In genomic region chr4:78662661-78663060, GRCh38 we compare ENCODE assay signal across 17 cellular contexts.
DNase-seq lines count a peak whose midpoint lies in the region; ATAC-seq, FAIRE-seq and TF ChIP-seq lines count a peak whose summit lies in the region.
"Had no signal": no experiment of that assay in that cellular context is flagged by ENCODE, and none has a peak within 500 bp of the region (broad histone marks: within the 10 kb centered on the region; RNA-seq: fewer than 3 reads in every experiment).

No MANE protein-coding gene starts in this region.

- peak overlapping the region; percentile 6 for H2BK120ac ChIP-seq in mesendoderm (ENCODE audit: low read depth, low read length)

- intact Hi-C loops in left ventricle myocardium inferior (cut with micrococcal nuclease), result no loop called here
- intact Hi-C loops in left ventricle myocardium superior (cut with micrococcal nuclease), result no loop called here
- intact Hi-C loops in K562 (cut with micrococcal nuclease), result no loop called here

- no peaks in the 10 kb centered on the region for H3K36me3 ChIP-seq in left ventricle myocardium inferior
- no peaks in the 10 kb centered on the region for H3K36me3 ChIP-seq in K562 (ENCODE audit: control insufficient read depth, insufficient read depth, low read length)
- H3K36me3 ChIP-seq in mesendoderm (ENCODE audit: control insufficient read depth, insufficient read depth, low read length), result no peaks in the 10 kb centered on the region
- H3K36me3 ChIP-seq: gastrocnemius medialis had no signal

- no peak overlapping the region for H3K18ac ChIP-seq in mesendoderm (ENCODE audit: low read length)

- H3K79me2 ChIP-seq in K562 (ENCODE audit: control insufficient read depth, insufficient read depth, low read length), result no peaks in the 10 kb centered on the region
- H3K79me2 ChIP-seq in mesendoderm (ENCODE audit: control insufficient read depth, insufficient read depth, low read length), result no peaks in the 10 kb centered on the region

- no peak for TF ChIP-seq EP300 in K562 (IDR thresholded peaks at IDR 0.05; ENCODE audit: low read length)

- H3K9ac ChIP-seq in K562 (ENCODE audit: insufficient read depth in 1 of 2, low read depth in 2 of 2, low read length in 2 of 2) (no peak overlapping the region), mesendoderm (ENCODE audit: low read length) (no peak overlapping the region)

- TF ChIP-seq CTCF in left ventricle myocardium inferior (IDR thresholded peaks at IDR 0.05; ENCODE audit: borderline replicate concordance), result no peak
- TF ChIP-seq CTCF in K562 (IDR thresholded peaks at IDR 0.05 in 2 of 3, conservative IDR thresholded peaks at IDR 0.05 in 1 of 3; ENCODE audit: insufficient read depth in 2 of 3, low read depth in 1 of 3, low read length in 3 of 3), result no peak

- H3K27ac ChIP-seq in left ventricle myocardium inferior (replicated peaks), result peak overlapping the region; percentile 73
- H3K27ac ChIP-seq in K562 (ENCODE audit: extremely low read depth, low read depth, low read length), result no peak overlapping the region
- H3K27ac ChIP-seq in mesendoderm (ENCODE audit: low read depth, low read length), result no peak overlapping the region

- CTCF ChIA-PET in K562 (lab: Yijun Ruan, JAX; ENCODE audit: low intra/inter-chr PET ratio), result no interaction called here

- H3K23ac ChIP-seq in mesendoderm (ENCODE audit: low read length), result no peak overlapping the region

- H4K8ac ChIP-seq in mesendoderm (ENCODE audit: low read depth, low read length), result no peak overlapping the region

- H3K9me3 ChIP-seq in left ventricle myocardium inferior (replicated peaks) (no peaks in the 10 kb centered on the region), K562 (replicated peaks; ENCODE audit: control insufficient read depth, insufficient read depth, low read depth, low read length) (no peaks in the 10 kb centered on the region)
- H3K9me3 ChIP-seq: gastrocnemius medialis had no signal

- FAIRE-seq in K562 (lab: Jason Lieb, UNC), result no peak
- FAIRE-seq: A204.1, urothelium cell line had no signal

- peak overlapping the region; percentile 36 for H3K4ac ChIP-seq in mesendoderm (ENCODE audit: low read depth, low read length)

- TF ChIP-seq RAD21 in K562 (CRISPR knock-in tag; conservative IDR thresholded peaks at IDR 0.05 in 1 of 2, IDR thresholded peaks at IDR 0.05 in 1 of 2), result no peak

- H3K4me2 ChIP-seq in K562 (ENCODE audit: insufficient read depth, low read length) (no peak overlapping the region), mesendoderm (ENCODE audit: low read length) (no peak overlapping the region)

- no TSS peak for BruUV-seq in K562 (replicated peaks; lab: Mats Ljungman, UMichigan)

- no peak overlapping the region for H4K5ac ChIP-seq in mesendoderm (ENCODE audit: low read length)

- H3K56ac ChIP-seq in mesendoderm (ENCODE audit: low read length), result no peak overlapping the region

- peak overlapping the region; percentile 85 for H2BK5ac ChIP-seq in mesendoderm (ENCODE audit: low read length)

- 77% methylated on average over 1 of the region's 1 CpG for WGBS in K562 (ENCODE audit: insufficient coverage, low coverage, missing lambda C conversion rate)
- no CpG with 5 or more reads among the region's 1 CpG for WGBS in mesendoderm (ENCODE audit: extremely low coverage, insufficient coverage, low lambda C conversion rate)

- ATAC-seq in left ventricle myocardium superior (no peak), K562 (no peak)

- H2BK15ac ChIP-seq in mesendoderm (replicated peaks; ENCODE audit: low read depth), result no peak overlapping the region

- H3K9me1 ChIP-seq in K562 (ENCODE audit: control insufficient read depth, insufficient read depth, low read length), result no peaks in the 10 kb centered on the region

- H2AK5ac ChIP-seq in mesendoderm (ENCODE audit: low read length), result no peak overlapping the region

- H3K4me1 ChIP-seq in left ventricle myocardium inferior (peaks cover 43% of the 10 kb centered on the region), K562 (replicated peaks in 1 of 2; ENCODE audit: control insufficient read depth in 2 of 2, insufficient read depth in 2 of 2, low read length in 2 of 2) (peaks cover 23 to 61% of the 10 kb centered on the region in 2 experiments), mesendoderm (ENCODE audit: control insufficient read depth, low read depth, low read length) (peaks cover 11% of the 10 kb centered on the region)

- POLR2A ChIA-PET in K562 (lab: Yijun Ruan, JAX), result interaction anchor here (1.3 to 1.8 kb wide), 3 partner anchors 10 to 21 kb away, joined by 4 to 5 read pairs (median 4); no protein-coding TSS in a partner anchor

- no peaks in the 10 kb centered on the region for H3K27me3 ChIP-seq in left ventricle myocardium inferior (ENCODE audit: low read depth)
- no peaks in the 10 kb centered on the region for H3K27me3 ChIP-seq in K562 (ENCODE audit: control insufficient read depth in 2 of 2, insufficient read depth in 2 of 2, low read length in 2 of 2)
- no peaks in the 10 kb centered on the region for H3K27me3 ChIP-seq in mesendoderm (ENCODE audit: insufficient read depth, low read length, poor library complexity)
- H3K27me3 ChIP-seq: gastrocnemius medialis had no signal

- H3K79me1 ChIP-seq in mesendoderm (ENCODE audit: low read length), result no peaks in the 10 kb centered on the region

- in situ Hi-C loops in K562 (cut with MboI), result no loop called here

- no peaks in the 10 kb centered on the region for H4K20me1 ChIP-seq in K562 (replicated peaks; ENCODE audit: control insufficient read depth, insufficient read depth, low read length)

- no peak for TF ChIP-seq POLR2A in K562 (conservative IDR thresholded peaks at IDR 0.05)

- DNase-seq in left ventricle myocardium inferior (no peak), left ventricle myocardium superior (no peak), K562 (ENCODE audit: extremely low read depth in 1 of 4, low spot score in 3 of 4) (no peak), mesendoderm (no peak), NCI-H82 (lab: John Stamatoyannopoulos, UW) (no peak), NCI-H748 treated with DMSO at 0.1 percent for 48 hours (lab: John Stamatoyannopoulos, UW) (no peak)
- DNase-seq in stimulated activated CD4-positive, alpha-beta T cell treated with anti-CD3 and anti-CD28 coated beads, Interleukin-12 subunit alpha, Interleukin-12 subunit beta, amount 100 ng/mL, for 4 hours, result no peak
- no peak for DNase-seq in activated effector memory CD4-positive, alpha-beta T cell treated with anti-CD3 and anti-CD28 coated beads, Interleukin-2, amount 50 U/mL, for 16 hours
- DNase-seq: activated gamma-delta T cell treated with Interleukin-2 at 50 U/mL for 16 hours, activated T-cell treated with anti-CD3 and anti-CD28 coated beads for 4 hours, amniotic stem cell, C1 segment of cervical spinal cord, gastrocnemius medialis, kidney glomerular epithelial cell, NCI-H526 had no signal

- no peak overlapping the region for H2AFZ ChIP-seq in K562 (ENCODE audit: low read depth, low read length)

- H3K4me3 ChIP-seq in left ventricle myocardium inferior, result no peak overlapping the region
- H3K4me3 ChIP-seq in K562, result no peak overlapping the region
- H3K4me3 ChIP-seq in mesendoderm (ENCODE audit: low read length), result no peak overlapping the region

TF ChIP-seq in K562, 482 proteins besides CTCF, POLR2A, EP300 and RAD21 (continues in another document):
- TF ChIP-seq TAF7 (tag; IDR thresholded peaks at IDR 0.05), result no peak
- TF ChIP-seq MAFK (IDR thresholded peaks at IDR 0.05; ENCODE audit: low read length), result peak; percentile 96
- no peak for TF ChIP-seq CTCFL (IDR thresholded peaks at IDR 0.05; ENCODE audit: borderline replicate concordance, insufficient read depth, low read depth, low read length, poor library complexity, severe bottlenecking)
- TF ChIP-seq MAFG (tag; conservative IDR thresholded peaks at IDR 0.05), result peak; percentile 91
- peak; percentile 96 for TF ChIP-seq MAFF (IDR thresholded peaks at IDR 0.05; ENCODE audit: low read length)
- peak; percentile 97 for TF ChIP-seq ZNF316 (IDR thresholded peaks at IDR 0.05)
- TF ChIP-seq ZC3H4 (CRISPR knock-in tag; IDR thresholded peaks at IDR 0.05; ENCODE audit: borderline replicate concordance), result no peak
- TF ChIP-seq, protein P1, sequence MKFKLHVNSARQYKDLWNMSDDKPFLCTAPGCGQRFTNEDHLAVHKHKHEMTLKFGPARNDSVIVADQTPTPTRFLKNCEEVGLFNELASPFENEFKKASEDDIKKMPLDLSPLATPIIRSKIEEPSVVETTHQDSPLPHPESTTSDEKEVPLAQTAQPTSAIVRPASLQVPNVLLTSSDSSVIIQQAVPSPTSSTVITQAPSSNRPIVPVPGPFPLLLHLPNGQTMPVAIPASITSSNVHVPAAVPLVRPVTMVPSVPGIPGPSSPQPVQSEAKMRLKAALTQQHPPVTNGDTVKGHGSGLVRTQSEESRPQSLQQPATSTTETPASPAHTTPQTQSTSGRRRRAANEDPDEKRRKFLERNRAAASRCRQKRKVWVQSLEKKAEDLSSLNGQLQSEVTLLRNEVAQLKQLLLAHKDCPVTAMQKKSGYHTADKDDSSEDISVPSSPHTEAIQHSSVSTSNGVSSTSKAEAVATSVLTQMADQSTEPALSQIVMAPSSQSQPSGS (CRISPR knock-in tag; IDR thresholded peaks at IDR 0.05), result no peak
- no peak for TF ChIP-seq SNRNP70 (optimal IDR thresholded peaks at IDR 0.05; ENCODE audit: low read depth, low read length)
- no peak for TF ChIP-seq POLR3A (IDR thresholded peaks at IDR 0.05; ENCODE audit: borderline replicate concordance, extremely low read depth, insufficient read depth, insufficient read length)
- TF ChIP-seq POLR2AphosphoS5 (IDR thresholded peaks at IDR 0.05; ENCODE audit: control insufficient read depth, insufficient read depth, low read depth, low read length), result no peak
- no peak for TF ChIP-seq NR2F6 (CRISPR knock-in tag; IDR thresholded peaks at IDR 0.05)
